Comparison of ENCODE assay signal across 9 cellular contexts in genomic region chr6:16494781-16495180, GRCh38.
DNase-seq lines count a peak whose midpoint lies in the region; ATAC-seq and TF ChIP-seq lines count a peak whose summit lies in the region.
"Had no signal": no experiment of that assay in that cellular context is flagged by ENCODE, and none has a peak within 500 bp of the region (broad histone marks: within the 10 kb centered on the region; RNA-seq: fewer than 3 reads in every experiment).

No MANE protein-coding gene starts in this region.

- CTCF ChIA-PET in activated naive CD4-positive, alpha-beta T cell treated with anti-CD3 and anti-CD28 coated beads, Interleukin-2, amount 10 ng/mL, durations not matched to agents 7 days and 5 days (lab: Charles Lee), result interaction anchor here (1.2 to 2.9 kb wide), 2 partner anchors 11 to 16 kb away, joined by 3 to 17 read pairs; no protein-coding TSS in a partner anchor

- DNase-seq in GM06990 (ENCODE audit: extremely low read depth, insufficient read length) (peak; percentile 77), astrocyte of the hippocampus (ENCODE audit: low read depth, low spot score) (peak; percentile 48), DMS 273 (lab: John Stamatoyannopoulos, UW; ENCODE audit: unreplicated experiment) (no peak), HK-2 (ENCODE audit: unreplicated experiment) (no peak), substantia nigra (lab: John Stamatoyannopoulos, UW) (no peak)
- DNase-seq in activated naive CD4-positive, alpha-beta T cell treated with anti-CD3 and anti-CD28 coated beads, Interleukin-2, amount 10 ng/mL, durations not matched to agents 7 days and 5 days, result no peak

- H3K36me3 Mint-ChIP-seq in activated naive CD4-positive, alpha-beta T cell treated with anti-CD3 and anti-CD28 coated beads, Interleukin-2, amount 10 ng/mL, durations not matched to agents 7 days and 5 days, result peaks cover 7% of the 10 kb centered on the region

- TF ChIP-seq CTCF in GM06990 (IDR thresholded peaks at IDR 0.05; ENCODE audit: insufficient read depth, low read length, poor library complexity, severe bottlenecking), result no peak

- H3K27me3 ChIP-seq in GM06990 (replicated peaks; ENCODE audit: control insufficient read depth, insufficient read depth, low read length), result no peaks in the 10 kb centered on the region

- H3K27me3 Mint-ChIP-seq in activated naive CD4-positive, alpha-beta T cell treated with anti-CD3 and anti-CD28 coated beads, Interleukin-2, amount 10 ng/mL, durations not matched to agents 7 days and 5 days, result no peaks in the 10 kb centered on the region

- no peak overlapping the region for H3K4me3 Mint-ChIP-seq in activated naive CD4-positive, alpha-beta T cell treated with anti-CD3 and anti-CD28 coated beads, Interleukin-2, amount 10 ng/mL, durations not matched to agents 7 days and 5 days

- no peaks in the 10 kb centered on the region for H3K36me3 ChIP-seq in GM06990 (ENCODE audit: control insufficient read depth, insufficient read depth, low read length)

- H3K27ac ChIP-seq in substantia nigra (ENCODE audit: low read depth, low read length, poor library complexity, severe bottlenecking), result no peak overlapping the region
- H3K27ac ChIP-seq: VCaP had no signal

- H3K4me1 Mint-ChIP-seq in activated naive CD4-positive, alpha-beta T cell treated with anti-CD3 and anti-CD28 coated beads, Interleukin-2, amount 10 ng/mL, durations not matched to agents 7 days and 5 days, result peaks cover 38% of the 10 kb centered on the region

- no peak overlapping the region for H3K4me3 ChIP-seq in GM06990 (replicated peaks; ENCODE audit: low read depth, low read length)

- ATAC-seq in GM19467 (IDR thresholded peaks at IDR 0.05; ENCODE audit: unreplicated experiment), result peak; percentile 81
- peak; percentile 91 for ATAC-seq in HG03378 (IDR thresholded peaks at IDR 0.05; ENCODE audit: unreplicated experiment)

- H3K27ac Mint-ChIP-seq in activated naive CD4-positive, alpha-beta T cell treated with anti-CD3 and anti-CD28 coated beads, Interleukin-2, amount 10 ng/mL, durations not matched to agents 7 days and 5 days, result no peak overlapping the region

- H3K9me3 Mint-ChIP-seq in activated naive CD4-positive, alpha-beta T cell treated with anti-CD3 and anti-CD28 coated beads, Interleukin-2, amount 10 ng/mL, durations not matched to agents 7 days and 5 days, result peaks cover 9% of the 10 kb centered on the region

Comparison
In these comparisons a context has a peak if more than half of its experiments do, and no peak if none do; other contexts are left out.
1. DNase-seq: peak in GM06990 (single experiment) and astrocyte of the hippocampus (single experiment); none in DMS 273 (single experiment), activated naive CD4-positive, alpha-beta T cell treated with anti-CD3 and anti-CD28 coated beads, Interleukin-2, amount 10 ng/mL, durations not matched to agents 7 days and 5 days (single experiment), HK-2 (single experiment) and substantia nigra (0 of 49).